Comparison of ENCODE assay signal across 9 cellular contexts in the genomic region with DNA sequence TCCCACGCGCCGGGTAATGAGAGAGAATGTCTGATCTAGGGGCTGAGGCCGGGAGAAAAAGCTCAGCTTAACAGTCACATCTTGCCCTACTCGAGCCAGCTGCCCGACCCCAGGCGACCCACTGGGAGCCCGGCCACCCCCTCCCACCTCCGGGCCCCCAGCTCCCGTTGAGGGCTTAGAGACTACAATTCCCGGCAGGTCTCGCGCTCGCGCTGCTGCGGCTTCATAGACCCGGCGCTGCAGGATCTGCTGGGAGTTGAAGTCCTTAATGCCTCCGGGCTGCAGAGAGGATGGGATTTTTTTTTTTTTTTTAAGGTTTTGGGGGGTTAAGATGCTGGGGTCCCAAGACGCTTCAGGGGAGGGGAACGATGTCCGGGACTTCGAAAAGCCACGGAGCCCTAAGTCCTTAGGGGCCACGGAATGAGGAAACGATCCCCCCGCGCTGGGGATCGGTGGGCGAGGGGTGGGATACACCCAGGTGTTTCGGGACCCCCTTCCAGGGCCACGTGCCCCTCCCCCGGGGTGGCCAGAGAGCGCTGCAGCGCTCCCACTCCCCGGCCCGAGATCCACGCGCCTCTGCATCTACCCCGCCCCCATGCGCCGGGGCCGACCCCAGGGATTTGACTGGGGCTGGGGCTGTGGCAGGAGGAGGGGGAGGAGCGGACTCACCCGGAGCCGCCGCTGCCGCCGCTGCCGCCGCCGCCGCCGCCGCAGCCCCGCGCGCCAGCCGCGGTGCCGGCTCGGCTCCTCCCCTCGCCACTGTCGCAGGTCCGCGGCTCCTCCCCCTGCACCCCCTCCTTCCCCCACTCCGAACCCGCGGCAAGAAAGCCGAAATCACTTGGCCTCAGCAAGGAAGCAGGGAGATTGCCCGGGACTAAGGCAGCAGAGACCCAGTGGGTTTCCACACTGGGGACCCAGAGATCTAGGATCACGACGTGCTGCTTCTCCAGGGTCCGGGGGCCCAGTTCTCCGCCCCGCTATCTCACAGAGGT. TPM values are rescaled to one million over a fixed set of nuclear protein-coding genes. Genes with fewer than 3 reads are reported as not detected.
A peak's percentile ranks its signal among the peaks of the same experiment; 100 is the strongest.
DNase-seq lines count a peak whose midpoint lies in the region; ATAC-seq, FAIRE-seq and TF ChIP-seq lines count a peak whose summit lies in the region.
"Had no signal": no experiment of that assay in that cellular context is flagged by ENCODE, and none has a peak within 500 bp of the region (broad histone marks: within the 10 kb centered on the region; RNA-seq: fewer than 3 reads in every experiment).

A gene with protein sequence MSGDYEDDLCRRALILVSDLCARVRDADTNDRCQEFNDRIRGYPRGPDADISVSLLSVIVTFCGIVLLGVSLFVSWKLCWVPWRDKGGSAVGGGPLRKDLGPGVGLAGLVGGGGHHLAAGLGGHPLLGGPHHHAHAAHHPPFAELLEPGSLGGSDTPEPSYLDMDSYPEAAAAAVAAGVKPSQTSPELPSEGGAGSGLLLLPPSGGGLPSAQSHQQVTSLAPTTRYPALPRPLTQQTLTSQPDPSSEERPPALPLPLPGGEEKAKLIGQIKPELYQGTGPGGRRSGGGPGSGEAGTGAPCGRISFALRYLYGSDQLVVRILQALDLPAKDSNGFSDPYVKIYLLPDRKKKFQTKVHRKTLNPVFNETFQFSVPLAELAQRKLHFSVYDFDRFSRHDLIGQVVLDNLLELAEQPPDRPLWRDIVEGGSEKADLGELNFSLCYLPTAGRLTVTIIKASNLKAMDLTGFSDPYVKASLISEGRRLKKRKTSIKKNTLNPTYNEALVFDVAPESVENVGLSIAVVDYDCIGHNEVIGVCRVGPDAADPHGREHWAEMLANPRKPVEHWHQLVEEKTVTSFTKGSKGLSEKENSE (minus strand): TSS at position 761 of the 992 bp plus-strand sequence. CDS start 2,470 bp downstream, outside the sequence.

- H3K9me3 ChIP-seq in HAP-1 (no peaks in the 10 kb centered on the region; the same call in 1 of the 2 replicates), H1 (ENCODE audit: insufficient read depth in 2 of 2, low read depth in 1 of 2, low read length in 1 of 2) (peaks cover 8 to 12% of the 10 kb centered on the region in 2 experiments; a peak in 2 of 4 replicates)

- H3K79me2 ChIP-seq in H1 (ENCODE audit: control insufficient read depth in 1 of 2, insufficient read depth in 2 of 2, low read length in 2 of 2), result no peaks in the 10 kb centered on the region

- peaks cover 28% of the 10 kb centered on the region for H3K27me3 Mint-ChIP-seq in WTC11 (ENCODE audit: low read depth)

- no peak within 1 kb of the TSS for H4K91ac ChIP-seq in H1 (replicated peaks; ENCODE audit: insufficient read length, low read length)

- no peak within 1 kb of the TSS for H3K23ac ChIP-seq in H1 (ENCODE audit: insufficient read length)

- H4K5ac ChIP-seq in H1 (ENCODE audit: insufficient read length, low read depth, low read length), result peak within 1 kb of the TSS; percentile 74

- H3K27ac Mint-ChIP-seq in WTC11, result no peak within 1 kb of the TSS

- H3K9ac ChIP-seq in H1 (replicated peaks in 1 of 4; ENCODE audit: extremely low read depth in 1 of 4, low read depth in 3 of 4, low read length in 3 of 4), result peak within 1 kb of the TSS in 2 of 4 experiments; percentile 39 to 54; a peak in 4 of 7 replicates

- in situ Hi-C loops in HAP-1 (cut with MboI; ENCODE audit: low sequenced_read_pairs), result no loop called here

- TF ChIP-seq POLR2A in H1 (IDR thresholded peaks at IDR 0.05; ENCODE audit: control extremely low read depth in 1 of 2, low read depth in 2 of 2, low read length in 2 of 2), result peak in 1 of 2 experiments; percentile 51; a peak in 1 of 3 replicates

- no peak within 1 kb of the TSS; the same call in 1 of the 2 replicates for H2BK5ac ChIP-seq in H1 (ENCODE audit: low read depth, low read length)

- no peak for TF ChIP-seq EP300 in H1 (IDR thresholded peaks at IDR 0.05; ENCODE audit: borderline replicate concordance in 1 of 2, low read depth in 2 of 2, low read length in 2 of 2)

- no peak within 1 kb of the TSS for H3K14ac ChIP-seq in H1 (ENCODE audit: insufficient read length)

- H3K27me3 ChIP-seq in HAP-1 (ENCODE audit: low read depth) (peaks cover 13% of the 10 kb centered on the region), H1 (replicated peaks in 1 of 4; ENCODE audit: control insufficient read depth in 3 of 4, extremely low read depth in 1 of 4, insufficient read depth in 3 of 4, low read length in 3 of 4) (peaks cover 0 to 8% (median 4%) of the 10 kb centered on the region in 4 experiments; a peak in 3 of 7 replicates)

- H3K4me3 Mint-ChIP-seq in WTC11, result peak within 1 kb of the TSS; percentile 88

- H3K4me3 ChIP-seq in HAP-1, result peak within 1 kb of the TSS; percentile 46
- peak within 1 kb of the TSS; percentile 64 to 82 (median 75) for H3K4me3 ChIP-seq in H1 (ENCODE audit: extremely low read depth in 1 of 4, insufficient read depth in 2 of 4, low read depth in 3 of 4, low read length in 4 of 4)

- peaks cover 10% of the 10 kb centered on the region for H3K9me3 Mint-ChIP-seq in WTC11

- CTCF ChIA-PET in WTC11 (lab: Charles Lee) (interaction anchor here (0.6 to 2.0 kb wide), 6 partner anchors 10 to 155 kb away, joined by 3 to 7 read pairs (median 4); partner anchors contain the start of gene C19orf81), H1 (lab: Charles Lee; ENCODE audit: partially characterized antibody) (interaction anchor here (0.6 to 1.5 kb wide), 4 partner anchors 12 to 661 kb away, joined by 3 to 5 read pairs (median 4); no protein-coding TSS in a partner anchor)

- TF ChIP-seq RAD21 in H1 (IDR thresholded peaks at IDR 0.05 in 1 of 2, conservative IDR thresholded peaks at IDR 0.05 in 1 of 2; ENCODE audit: low read depth in 2 of 2, low read length in 2 of 2), result no peak

- no peak for FAIRE-seq in H1 (lab: Jason Lieb, UNC)
- FAIRE-seq: endometrium had no signal

- DNase-seq in AG08395 (ENCODE audit: low spot score) (peak; percentile 75), HAP-1 (ENCODE audit: low spot score in 2 of 2) (peak; percentile 64 to 78), WTC11 (ENCODE audit: low spot score) (peak; percentile 83), H1 (ENCODE audit: low read depth in 1 of 2, low spot score in 2 of 2) (peak in 1 of 2 experiments; percentile 80), middle frontal gyrus (ENCODE audit: extremely low spot score, low spot score) (peak; percentile 60), superior temporal gyrus (ENCODE audit: extremely low spot score) (peak; percentile 79), SW480 (ENCODE audit: low spot score) (no peak)

- H2BK12ac ChIP-seq in H1 (ENCODE audit: low read depth, low read length), result no peak within 1 kb of the TSS

- POLR2A ChIA-PET in WTC11 (lab: Charles Lee) (no interaction called here), H1 (lab: Charles Lee; ENCODE audit: partially characterized antibody) (interaction anchor here (0.6 to 1.0 kb wide), 8 partner anchors 10 to 153 kb away, joined by 3 to 6 read pairs (median 4); partner anchors contain the start of gene C19orf81)

- ATAC-seq in WTC11, result peak; percentile 91
- ATAC-seq in GM18868 (IDR thresholded peaks at IDR 0.05; ENCODE audit: unreplicated experiment), result no peak

- peak within 1 kb of the TSS; percentile 87 for H3K18ac ChIP-seq in H1 (ENCODE audit: extremely low read depth, low read length)

- no peaks in the 10 kb centered on the region for H3K4me1 ChIP-seq in HAP-1
- peaks cover 0 to 4% (median 0%) of the 10 kb centered on the region in 4 experiments; a peak in 2 of 7 replicates for H3K4me1 ChIP-seq in H1 (replicated peaks in 1 of 4; ENCODE audit: control insufficient read depth in 3 of 4, insufficient read depth in 4 of 4, low read length in 3 of 4)

- peak within 1 kb of the TSS; percentile 46 for H3K56ac ChIP-seq in H1 (replicated peaks; ENCODE audit: insufficient read length, low read depth, low read length)

- H2AFZ ChIP-seq in H1 (ENCODE audit: low read length), result peak within 1 kb of the TSS; percentile 95

- no peak for TF ChIP-seq CTCF in WTC11 (IDR thresholded peaks at IDR 0.05)
- no peak for TF ChIP-seq CTCF in H1 (IDR thresholded peaks at IDR 0.05; ENCODE audit: control extremely low read depth in 1 of 3, insufficient read depth in 1 of 3, low read depth in 1 of 3, low read length in 3 of 3)

- peaks cover 30% of the 10 kb centered on the region for H3K36me3 Mint-ChIP-seq in WTC11

- H4K20me1 ChIP-seq in H1 (replicated peaks in 1 of 2; ENCODE audit: control insufficient read depth in 1 of 2, insufficient read depth in 2 of 2, low read length in 2 of 2), result peaks cover 0 to 2% of the 10 kb centered on the region in 2 experiments

- H3K36me3 ChIP-seq in HAP-1 (replicated peaks) (no peaks in the 10 kb centered on the region), H1 (ENCODE audit: control insufficient read depth in 2 of 4, insufficient read depth in 4 of 4, low read length in 3 of 4) (no peaks in the 10 kb centered on the region; a peak in 2 of 8 replicates)

- H3K4me2 ChIP-seq in H1 (ENCODE audit: insufficient read depth in 1 of 2, low read depth in 2 of 2, low read length in 2 of 2), result peak within 1 kb of the TSS; percentile 65 to 83

- peak within 1 kb of the TSS; percentile 75; the same call in 1 of the 2 replicates for H4K8ac ChIP-seq in H1 (ENCODE audit: extremely low read depth, insufficient read depth, low read length)

- no peak within 1 kb of the TSS for H3K27ac ChIP-seq in H1 (ENCODE audit: low read depth, low read length)

- peak within 1 kb of the TSS; percentile 82 for H3K4ac ChIP-seq in H1 (replicated peaks; ENCODE audit: insufficient read length, low read depth, low read length)

- H2AK5ac ChIP-seq in H1 (ENCODE audit: low read depth, low read length), result no peak within 1 kb of the TSS

- peaks cover 16% of the 10 kb centered on the region for H3K4me1 Mint-ChIP-seq in WTC11

- H2BK20ac ChIP-seq in H1 (ENCODE audit: low read length), result no peak within 1 kb of the TSS

- no peaks in the 10 kb centered on the region for H3K79me1 ChIP-seq in H1 (ENCODE audit: low read depth, low read length)

- H2BK120ac ChIP-seq in H1 (replicated peaks; ENCODE audit: low read depth, low read length), result peak within 1 kb of the TSS; percentile 33

- 7% methylated on average over 29 of the region's 76 CpGs; no CpG with 5 or more reads in 1 of the 2 experiments for WGBS in H1 (ENCODE audit: extremely low coverage in 1 of 2, insufficient coverage in 1 of 2, insufficient read length in 1 of 2, insufficient replicate concordance in 2 of 2, low coverage in 1 of 2, low lambda C conversion rate in 2 of 2, missing lambda C conversion rate in 1 of 2), 2 experiments

- H3K23me2 ChIP-seq in H1 (ENCODE audit: low read depth, low read length), result peaks cover 8% of the 10 kb centered on the region; the same call in 1 of the 2 replicates

- H2BK15ac ChIP-seq in H1 (ENCODE audit: low read length), result no peak within 1 kb of the TSS

RNA-seq across cellular contexts. Expression of the gene that starts here (rescaled TPM):
- total RNA-seq in WTC11 (2021), result 14.6 to 21.7 TPM (median 20.1 TPM) in 3 replicates
- total RNA-seq in H1 (2021; fragmentation: NEBNext Ultra II Directional; extraction: Animal tissue kit (Norgen Biotek cat#: 25700)), result 13.9 and 17.3 TPM in 2 replicates
- polyA plus RNA-seq in H1 (2011; rRNA removed), result 6.7 and 12.7 TPM in 2 replicates
- 6.2 TPM for polyA plus RNA-seq in H1 (2011; cell fraction: cytosol; rRNA removed)
- 13.0 TPM for polyA plus RNA-seq in H1 (2011; cell fraction: nucleus; rRNA removed)
- polyA plus RNA-seq in H1 (2012, experiment 1 of 2), result 11.9 to 13.7 TPM (median 12.9 TPM) in 4 replicates
- polyA plus RNA-seq in H1 (2012, experiment 2 of 2), result 12.1 TPM
- 11.8 TPM for polyA plus RNA-seq in H1 (2013, experiment 1 of 2)
- polyA plus RNA-seq in H1 (2013, experiment 2 of 2), result 12.4 TPM
- 3.1 and 5.1 TPM in 2 replicates for polyA minus RNA-seq in H1 (2011; rRNA and poly(A)+ RNA removed)
- polyA minus RNA-seq in H1 (2011; cell fraction: cytosol; rRNA and poly(A)+ RNA removed), result 4.0 TPM
- polyA minus RNA-seq in H1 (2011; cell fraction: nucleus; rRNA and poly(A)+ RNA removed), result 4.0 TPM
